ENCODE assay signal across 14 cellular contexts in the genomic region with DNA sequence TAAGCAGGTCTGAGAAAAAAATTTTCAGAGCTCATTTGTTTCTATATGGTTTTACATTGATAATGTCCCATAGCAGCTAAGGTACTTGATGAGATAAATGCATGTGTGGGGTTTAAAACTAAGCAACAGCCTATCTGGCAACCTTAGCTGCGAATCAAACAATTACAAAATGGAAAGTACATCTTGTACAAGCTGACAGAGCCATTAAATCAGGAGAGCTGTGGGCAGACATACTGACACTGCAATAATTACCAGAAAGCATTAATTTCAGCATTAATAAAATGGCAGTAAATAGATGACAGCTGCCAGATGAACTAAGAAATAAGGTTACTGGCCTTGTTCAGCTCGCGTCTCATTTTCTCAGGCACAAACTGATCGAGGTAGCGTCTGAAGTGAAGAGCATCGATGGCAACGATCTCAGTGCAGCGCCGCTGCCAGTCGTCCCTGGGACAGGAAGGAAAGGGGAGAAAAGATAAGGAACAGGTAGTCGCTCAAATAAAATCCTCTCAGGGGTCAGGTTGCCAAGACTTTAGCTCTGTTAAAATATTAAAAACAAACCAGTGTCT.
DNase-seq lines count a peak whose midpoint lies in the region; ATAC-seq and TF ChIP-seq lines count a peak whose summit lies in the region.
"Had no signal": no experiment of that assay in that cellular context is flagged by ENCODE, and none has a peak within 500 bp of the region (broad histone marks: within the 10 kb centered on the region; RNA-seq: fewer than 3 reads in every experiment).

No MANE protein-coding gene starts in this region.

- no peaks in the 10 kb centered on the region for H3K9me3 ChIP-seq in HUES6 (ENCODE audit: control insufficient read depth, insufficient read depth, low read depth, low read length)
- H3K9me3 ChIP-seq in endocrine pancreas (ENCODE audit: control insufficient read depth, low read length), result no peaks in the 10 kb centered on the region
- H3K9me3 ChIP-seq in subcutaneous abdominal adipose tissue (ENCODE audit: control insufficient read depth in 5 of 5, low read length in 5 of 5), result no peaks in the 10 kb centered on the region
- H3K9me3 ChIP-seq: SJSA1 had no signal

- no peak for ATAC-seq in HG02938 (IDR thresholded peaks at IDR 0.05; ENCODE audit: unreplicated experiment)
- ATAC-seq: HepG2 had no signal

- no peaks in the 10 kb centered on the region for H3K27me3 ChIP-seq in HUES6 (ENCODE audit: control insufficient read depth, insufficient read depth, low read length)
- H3K27me3 ChIP-seq in endocrine pancreas (ENCODE audit: control insufficient read depth, insufficient read depth, low read length), result no peaks in the 10 kb centered on the region
- H3K27me3 ChIP-seq in subcutaneous abdominal adipose tissue (ENCODE audit: control insufficient read depth in 5 of 5, insufficient read depth in 4 of 5, low read length in 5 of 5), result no peaks in the 10 kb centered on the region
- H3K27me3 ChIP-seq: SJSA1 had no signal

- H3K27ac ChIP-seq in HUES6 (ENCODE audit: low read depth, low read length) (0 out of 2 replicates have a peak overlapping the region, but pooled peaks have one; percentile 12), subcutaneous abdominal adipose tissue (ENCODE audit: low read depth, low read length) (no peak overlapping the region)
- H3K27ac ChIP-seq: SJSA1 had no signal

- H3K4me1 Mint-ChIP-seq in nephron, result no peaks in the 10 kb centered on the region
- H3K4me1 Mint-ChIP-seq: CD8-positive, alpha-beta memory T cell had no signal

- H3K9ac ChIP-seq in HUES6 (ENCODE audit: low read length) (no peak overlapping the region), endocrine pancreas (ENCODE audit: control insufficient read depth, insufficient read depth, low read length) (peak overlapping the region; percentile 1), subcutaneous abdominal adipose tissue (ENCODE audit: low read length in 5 of 5) (peak overlapping the region in 3 of 5 donors; percentile 4 to 51 (median 17))

- H3K36me3 Mint-ChIP-seq in nephron (ENCODE audit: low read depth), result peaks cover 66% of the 10 kb centered on the region

- H3K4me1 ChIP-seq in HUES6 (ENCODE audit: control insufficient read depth, insufficient read depth, low read length), result no peaks in the 10 kb centered on the region
- no peaks in the 10 kb centered on the region for H3K4me1 ChIP-seq in endocrine pancreas (ENCODE audit: control insufficient read depth, insufficient read depth, low read length)
- peaks cover 0 to 3% (median 0%) of the 10 kb centered on the region in 5 donors for H3K4me1 ChIP-seq in subcutaneous abdominal adipose tissue (ENCODE audit: control insufficient read depth in 5 of 5, insufficient read depth in 5 of 5, low read length in 5 of 5)

- peaks cover 44% of the 10 kb centered on the region for H3K36me3 ChIP-seq in HUES6 (ENCODE audit: control insufficient read depth, insufficient read depth, low read length)
- H3K36me3 ChIP-seq in endocrine pancreas (ENCODE audit: control insufficient read depth, insufficient read depth, low read length), result no peaks in the 10 kb centered on the region
- H3K36me3 ChIP-seq in subcutaneous abdominal adipose tissue (ENCODE audit: control insufficient read depth in 5 of 5, insufficient read depth in 5 of 5, low read length in 5 of 5), result peaks cover 13 to 38% (median 35%) of the 10 kb centered on the region in 5 donors

- no peak for DNase-seq in NCI-H748 (lab: John Stamatoyannopoulos, UW; ENCODE audit: unreplicated experiment)
- no peak for DNase-seq in HPDE6-E6E7 (ENCODE audit: extremely low spot score)
- DNase-seq: CD8-positive, alpha-beta memory T cell; DMS79 treated with DMSO at 0.1 percent for 48 hours; KG1; NCI-H1436; NCI-H510A treated with DMSO at 0.1 percent for 48 hours had no signal

- no peak overlapping the region for H3K4me3 Mint-ChIP-seq in nephron
- H3K4me3 Mint-ChIP-seq: CD8-positive, alpha-beta memory T cell had no signal

- H3K4me3 ChIP-seq in HUES6 (ENCODE audit: low read depth, low read length) (no peak overlapping the region), endocrine pancreas (ENCODE audit: control insufficient read depth, insufficient read depth, low read length) (peak overlapping the region; percentile 60), subcutaneous abdominal adipose tissue (ENCODE audit: low read depth in 1 of 5, low read length in 5 of 5) (peak overlapping the region in 3 of 5 donors; percentile 3 to 48 (median 8))
- H3K4me3 ChIP-seq: SJSA1 had no signal

- no peaks in the 10 kb centered on the region for H3K27me3 Mint-ChIP-seq in nephron (ENCODE audit: low read depth)
- H3K27me3 Mint-ChIP-seq: CD8-positive, alpha-beta memory T cell had no signal

- H3K27ac Mint-ChIP-seq in nephron, result peak overlapping the region; percentile 14 to 70 (median 34)
- H3K27ac Mint-ChIP-seq: CD8-positive, alpha-beta memory T cell had no signal

- TF ChIP-seq CTCF in nephron (IDR thresholded peaks at IDR 0.05; ENCODE audit: unreplicated experiment in 3 of 3), result no peak

- no peaks in the 10 kb centered on the region for H3K9me3 Mint-ChIP-seq in nephron
- H3K9me3 Mint-ChIP-seq: CD8-positive, alpha-beta memory T cell had no signal
